ENCODE assay signal across 28 cellular contexts in the genomic region with DNA sequence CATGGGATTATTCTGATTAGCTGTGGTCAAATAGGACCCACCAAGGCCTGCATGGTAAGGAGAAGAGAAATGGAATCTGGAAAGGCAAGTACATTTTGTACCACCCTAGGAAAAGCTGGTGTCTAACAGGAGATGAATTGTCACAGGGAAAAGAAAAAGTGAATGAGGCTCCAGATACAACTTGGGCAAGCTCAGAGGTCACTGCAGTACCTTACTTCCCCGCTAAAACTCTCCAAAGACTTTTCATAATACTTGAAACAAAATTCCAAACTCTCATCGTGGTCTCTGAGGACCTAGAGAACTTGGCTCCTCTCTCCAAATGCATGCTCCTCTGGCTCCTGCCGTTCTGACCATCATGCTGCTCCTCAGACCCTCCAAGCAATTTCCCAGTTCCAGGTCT.
"Had no signal": no experiment of that assay in that cellular context is flagged by ENCODE, and none has a peak within 500 bp of the region (broad histone marks: within the 10 kb centered on the region; RNA-seq: fewer than 3 reads in every experiment).

No MANE protein-coding gene starts in this region.

- H3K4me3 ChIP-seq: coronary artery, dorsolateral prefrontal cortex had no signal

- H3K27ac Mint-ChIP-seq: activated B cell treated with CpG ODN at 0.5 μM for 24 hours; activated CD4-positive, alpha-beta memory T cell treated with anti-CD3 and anti-CD28 coated beads for 36 hours; activated naive CD4-positive, alpha-beta T cell treated with anti-CD3 and anti-CD28 coated beads, Interleukin-2, amount 10 ng/mL, durations not matched to agents 7 days and 5 days; activated naive CD4-positive, alpha-beta T cell treated with anti-CD3 and anti-CD28 coated beads, Interleukin-2, amount 50 U/mL, for 72 hours; activated naive CD8-positive, alpha-beta T cell treated with anti-CD3 and anti-CD28 coated beads, Interleukin-2, amount 10 ng/mL, durations not matched to agents 7 days and 5 days; activated T-cell treated with anti-CD3 and anti-CD28 coated beads, Interleukin-2, amount 50 U/mL, for 24 hours; activated T-cell treated with anti-CD3 and anti-CD28 coated beads, Interleukin-2, amount 50 U/mL, for 72 hours; dendritic cell treated with granulocyte-macrophage colony-stimulating factor and Interleukin-4, amounts not matched to agents 40 ng/mL and 50 ng/mL, for 4 days; endodermal cell; T-helper 2 cell treated with Interferon-gamma antibody and Interleukin-4, amounts not matched to agents 5 μg/mL and 100 μg/mL, for 36 hours had no signal

- H3K27me3 ChIP-seq: brain microvascular endothelial cell, dorsolateral prefrontal cortex had no signal

- ATAC-seq: activated naive CD4-positive, alpha-beta T cell treated with anti-CD3 and anti-CD28 coated beads, Interleukin-2, amount 50 U/mL, for 72 hours; activated T-cell treated with anti-CD3 and anti-CD28 coated beads, Interleukin-2, amount 50 U/mL, for 72 hours; esophagus mucosa had no signal

- H3K36me3 Mint-ChIP-seq: activated CD4-positive, alpha-beta memory T cell treated with anti-CD3 and anti-CD28 coated beads for 36 hours; activated naive CD4-positive, alpha-beta T cell treated with anti-CD3 and anti-CD28 coated beads, Interleukin-2, amount 10 ng/mL, durations not matched to agents 7 days and 5 days; activated naive CD4-positive, alpha-beta T cell treated with anti-CD3 and anti-CD28 coated beads, Interleukin-2, amount 50 U/mL, for 72 hours; activated naive CD8-positive, alpha-beta T cell treated with anti-CD3 and anti-CD28 coated beads, Interleukin-2, amount 10 ng/mL, durations not matched to agents 7 days and 5 days had no signal

- H3K27me3 Mint-ChIP-seq: activated CD4-positive, alpha-beta memory T cell treated with anti-CD3 and anti-CD28 coated beads for 36 hours; activated naive CD4-positive, alpha-beta T cell treated with anti-CD3 and anti-CD28 coated beads, Interleukin-2, amount 10 ng/mL, durations not matched to agents 7 days and 5 days; activated naive CD8-positive, alpha-beta T cell treated with anti-CD3 and anti-CD28 coated beads, Interleukin-2, amount 10 ng/mL, durations not matched to agents 7 days and 5 days; activated T-cell treated with anti-CD3 and anti-CD28 coated beads, Interleukin-2, amount 50 U/mL, for 24 hours; central memory CD8-positive, alpha-beta T cell; dendritic cell treated with granulocyte-macrophage colony-stimulating factor and Interleukin-4, amounts not matched to agents 40 ng/mL and 50 ng/mL, for 4 days had no signal

- H3K9me3 Mint-ChIP-seq: activated B cell treated with CpG ODN at 0.5 μM for 24 hours; activated CD4-positive, alpha-beta memory T cell treated with anti-CD3 and anti-CD28 coated beads for 36 hours; activated naive CD8-positive, alpha-beta T cell treated with anti-CD3 and anti-CD28 coated beads, Interleukin-2, amount 10 ng/mL, durations not matched to agents 7 days and 5 days; activated T-cell treated with anti-CD3 and anti-CD28 coated beads, Interleukin-2, amount 50 U/mL, for 24 hours; central memory CD8-positive, alpha-beta T cell; dendritic cell treated with granulocyte-macrophage colony-stimulating factor and Interleukin-4, amounts not matched to agents 40 ng/mL and 50 ng/mL, for 4 days; endodermal cell; T-helper 2 cell treated with Interferon-gamma antibody and Interleukin-4, amounts not matched to agents 5 μg/mL and 100 μg/mL, for 36 hours had no signal

- H3K36me3 ChIP-seq: brain microvascular endothelial cell, WERI-Rb-1 had no signal

- DNase-seq: activated B cell treated with CpG ODN at 0.5 μM for 24 hours; activated CD4-positive, alpha-beta memory T cell treated with anti-CD3 and anti-CD28 coated beads for 36 hours; activated CD4-positive, alpha-beta T cell treated with anti-CD3 and anti-CD28 coated beads for 48 hours; activated CD8-positive, alpha-beta memory T cell treated with anti-CD3 and anti-CD28 coated beads, Interleukin-2, amount 50 U/mL, for 48 hours; activated gamma-delta T cell; activated naive CD4-positive, alpha-beta T cell; activated naive CD4-positive, alpha-beta T cell treated with anti-CD3 and anti-CD28 coated beads, Interleukin-2, amount 10 ng/mL, durations not matched to agents 7 days and 5 days; activated naive CD8-positive, alpha-beta T cell treated with anti-CD3 and anti-CD28 coated beads, Interleukin-2, amount 10 ng/mL, durations not matched to agents 7 days and 5 days; activated T-cell treated with anti-CD3 and anti-CD28 coated beads for 4 hours; activated T-cell treated with anti-CD3 and anti-CD28 coated beads, Interleukin-2, amount 50 U/mL, for 24 hours; activated T-cell treated with anti-CD3 and anti-CD28 coated beads, Interleukin-2, amount 50 U/mL, for 72 hours; amniotic stem cell; anterior cingulate cortex; brain microvascular endothelial cell; dorsolateral prefrontal cortex; effector memory CD4-positive, alpha-beta T cell; endodermal cell; foreskin fibroblast; head of caudate nucleus; hippocampal formation; T1000; WERI-Rb-1 had no signal

- H3K4me3 Mint-ChIP-seq: activated B cell treated with CpG ODN at 0.5 μM for 24 hours; activated CD4-positive, alpha-beta memory T cell treated with anti-CD3 and anti-CD28 coated beads for 36 hours; activated naive CD4-positive, alpha-beta T cell treated with anti-CD3 and anti-CD28 coated beads, Interleukin-2, amount 10 ng/mL, durations not matched to agents 7 days and 5 days; activated naive CD8-positive, alpha-beta T cell treated with anti-CD3 and anti-CD28 coated beads, Interleukin-2, amount 10 ng/mL, durations not matched to agents 7 days and 5 days; activated T-cell treated with anti-CD3 and anti-CD28 coated beads, Interleukin-2, amount 50 U/mL, for 24 hours; activated T-cell treated with anti-CD3 and anti-CD28 coated beads, Interleukin-2, amount 50 U/mL, for 72 hours; central memory CD8-positive, alpha-beta T cell; dendritic cell treated with granulocyte-macrophage colony-stimulating factor and Interleukin-4, amounts not matched to agents 40 ng/mL and 50 ng/mL, for 4 days; endodermal cell; T-helper 2 cell treated with Interferon-gamma antibody and Interleukin-4, amounts not matched to agents 5 μg/mL and 100 μg/mL, for 36 hours had no signal

- H3K27ac ChIP-seq: brain microvascular endothelial cell, coronary artery, WERI-Rb-1 had no signal

- H3K4me1 Mint-ChIP-seq: activated B cell treated with CpG ODN at 0.5 μM for 24 hours; activated naive CD4-positive, alpha-beta T cell treated with anti-CD3 and anti-CD28 coated beads, Interleukin-2, amount 10 ng/mL, durations not matched to agents 7 days and 5 days; activated naive CD8-positive, alpha-beta T cell treated with anti-CD3 and anti-CD28 coated beads, Interleukin-2, amount 10 ng/mL, durations not matched to agents 7 days and 5 days; central memory CD8-positive, alpha-beta T cell; endodermal cell had no signal
